14 cellular contexts compared by ENCODE assay signal in genomic region chr12:111436811-111437210, GRCh38. TPM values are rescaled to one million over a fixed set of nuclear protein-coding genes. Genes with fewer than 3 reads are reported as not detected.
DNase-seq lines count a peak whose midpoint lies in the region; ATAC-seq and TF ChIP-seq lines count a peak whose summit lies in the region.
"Had no signal": no experiment of that assay in that cellular context is flagged by ENCODE, and none has a peak within 500 bp of the region (broad histone marks: within the 10 kb centered on the region; RNA-seq: fewer than 3 reads in every experiment).

No MANE protein-coding gene starts in this region.

- H3K4me3 Mint-ChIP-seq in memory B cell, result peak overlapping the region; percentile 9

- peaks cover 69% of the 10 kb centered on the region for H4K20me1 ChIP-seq in DND-41 (ENCODE audit: insufficient read depth, low read length)

- no TSS peak for BruUV-seq in A673 (replicated peaks; lab: Mats Ljungman, UMichigan)

- peaks cover 64% of the 10 kb centered on the region for H3K79me2 ChIP-seq in DND-41 (ENCODE audit: insufficient read depth, low read length)

- no peaks in the 10 kb centered on the region for H3K9me3 Mint-ChIP-seq in memory B cell

- H3K27me3 Mint-ChIP-seq in memory B cell, result no peaks in the 10 kb centered on the region

- H3K27ac Mint-ChIP-seq in memory B cell, result peak overlapping the region; percentile 99

- no peak for TF ChIP-seq CTCF in A673 (conservative IDR thresholded peaks at IDR 0.05; ENCODE audit: low read depth, low read length)
- no peak for TF ChIP-seq CTCF in DND-41 (IDR thresholded peaks at IDR 0.05; ENCODE audit: borderline replicate concordance, extremely low read depth, low read length, poor library complexity, severe bottlenecking)
- no peak for TF ChIP-seq CTCF in ascending aorta (IDR thresholded peaks at IDR 0.05)

- CTCF ChIA-PET in A673 (lab: Charles Lee), result no interaction called here

- H2AFZ ChIP-seq in DND-41 (ENCODE audit: low read depth, low read length), result no peak overlapping the region
- H2AFZ ChIP-seq: parathyroid adenoma had no signal

- H3K36me3 ChIP-seq in A673 (ENCODE audit: insufficient read depth, low read length, poor library complexity, severe bottlenecking), result peaks cover 4% of the 10 kb centered on the region
- H3K36me3 ChIP-seq in DND-41 (ENCODE audit: insufficient read depth, low read length), result peaks cover 27% of the 10 kb centered on the region
- H3K36me3 ChIP-seq in ascending aorta, result no peaks in the 10 kb centered on the region

- H3K27me3 ChIP-seq in A673 (replicated peaks; ENCODE audit: insufficient read depth, low read depth, low read length, poor library complexity) (no peaks in the 10 kb centered on the region), DND-41 (ENCODE audit: insufficient read depth, low read length, poor library complexity) (no peaks in the 10 kb centered on the region), ascending aorta (no peaks in the 10 kb centered on the region)
- H3K27me3 ChIP-seq: body of pancreas, testis had no signal

- H3K36me3 Mint-ChIP-seq in memory B cell, result peaks cover 5% of the 10 kb centered on the region

- no peak overlapping the region for H3K9ac ChIP-seq in DND-41 (ENCODE audit: low read depth, low read length)
- H3K9ac ChIP-seq: parathyroid adenoma had no signal

- peak overlapping the region; percentile 79 for H3K27ac ChIP-seq in A673 (ENCODE audit: low read depth, low read length, poor library complexity, severe bottlenecking)
- H3K27ac ChIP-seq in DND-41 (ENCODE audit: low read length), result peak overlapping the region; percentile 19
- H3K27ac ChIP-seq in ascending aorta, result peak overlapping the region; percentile 32 to 72
- H3K27ac ChIP-seq: parathyroid adenoma, SK-N-MC, testis had no signal

- peaks cover 68% of the 10 kb centered on the region for H3K4me1 ChIP-seq in A673 (ENCODE audit: insufficient read depth, low read length, poor library complexity, severe bottlenecking)
- H3K4me1 ChIP-seq in DND-41 (ENCODE audit: insufficient read depth, low read length), result peaks cover 23% of the 10 kb centered on the region
- peaks cover 7 to 28% of the 10 kb centered on the region in 2 donors for H3K4me1 ChIP-seq in ascending aorta

- POLR2A ChIA-PET in A673 (lab: Charles Lee; ENCODE audit: low non-redundant PET), result no interaction called here

- intact Hi-C loops in A673 (cut with micrococcal nuclease; ENCODE audit: unreplicated experiment) (no loop called here), ascending aorta (cut with DNase I) (no loop called here)

- ATAC-seq in DND-41 (ENCODE audit: insufficient read depth, low read depth) (no peak), memory B cell (ENCODE audit: low read depth) (no peak), HG03571 (IDR thresholded peaks at IDR 0.05; ENCODE audit: unreplicated experiment) (no peak)
- ATAC-seq: body of pancreas had no signal

- H3K4me2 ChIP-seq in DND-41 (ENCODE audit: insufficient read depth, low read length), result no peak overlapping the region

- H3K4me3 ChIP-seq in A673 (ENCODE audit: low read depth, low read length, poor library complexity, severe bottlenecking), result no peak overlapping the region
- no peak overlapping the region for H3K4me3 ChIP-seq in DND-41 (ENCODE audit: low read depth in 1 of 2, low read length in 2 of 2)
- no peak overlapping the region for H3K4me3 ChIP-seq in ascending aorta
- H3K4me3 ChIP-seq: body of pancreas, SK-N-MC, testis had no signal

- no peaks in the 10 kb centered on the region for H3K9me3 ChIP-seq in A673 (ENCODE audit: low read depth, low read length, poor library complexity, severe bottlenecking)
- no peaks in the 10 kb centered on the region for H3K9me3 ChIP-seq in DND-41 (ENCODE audit: insufficient read depth, low read length, severe bottlenecking)
- H3K9me3 ChIP-seq in ascending aorta, result no peaks in the 10 kb centered on the region
- H3K9me3 ChIP-seq: body of pancreas, testis had no signal

- H3K4me1 Mint-ChIP-seq in memory B cell, result peaks cover 74% of the 10 kb centered on the region

- DNase-seq in A673 (ENCODE audit: low spot score) (no peak), DND-41 (no peak), ascending aorta (ENCODE audit: low spot score in 2 of 2) (no peak), memory B cell (ENCODE audit: low spot score in 2 of 2) (no peak), cerebellar cortex (ENCODE audit: low spot score) (no peak), NCI-H748 treated with DMSO at 0.1 percent for 48 hours (lab: John Stamatoyannopoulos, UW) (no peak)
- no peak for DNase-seq in stimulated activated CD4-positive, alpha-beta T cell treated with anti-CD3 and anti-CD28 coated beads, Interleukin-1b, Interleukin-23, amount 100 ng/mL, for 48 hours
- DNase-seq: body of pancreas; NCI-H774; stimulated activated CD4-positive, alpha-beta T cell treated with anti-CD3 and anti-CD28 coated beads, Interleukin-4, amount 100 ng/mL, for 4 hours; testis had no signal

RNA-seq across cellular contexts. Expression of gene SH2B3, which starts 31.1 kb away (rescaled TPM):
- 109 and 133 TPM in 2 replicates for total RNA-seq in A673 (2021)
- 124 TPM for total RNA-seq in ascending aorta

Comparison
In these comparisons a context has a peak if more than half of its experiments do, and no peak if none do; other contexts are left out.
1. H3K27ac ChIP-seq: peak in every context shown above with its lines; median percentile 79 in A673; 52 in ascending aorta; 19 in DND-41.